Comparison of ENCODE assay signal across 21 cellular contexts in the genomic region with DNA sequence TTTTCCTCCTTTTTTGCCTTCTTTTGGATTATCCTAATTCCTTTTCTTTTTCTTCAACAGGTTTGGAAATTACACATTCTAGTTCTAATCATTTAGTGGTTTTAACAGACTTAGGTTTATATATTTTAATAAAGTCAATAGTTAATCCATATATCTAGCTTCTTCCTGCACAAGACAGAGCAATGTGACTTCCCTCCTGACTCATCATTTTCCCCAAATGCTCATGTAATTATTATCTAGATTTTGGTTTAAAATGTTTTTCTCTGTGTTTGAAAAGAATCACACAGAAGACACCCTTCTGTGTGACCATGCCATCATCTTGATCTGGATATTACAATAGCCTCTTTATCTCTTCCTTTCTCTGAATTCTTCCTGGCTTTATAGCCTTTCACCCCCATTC. TPM values are rescaled to one million over a fixed set of nuclear protein-coding genes. Genes with fewer than 3 reads are reported as not detected.
DNase-seq lines count a peak whose midpoint lies in the region; ATAC-seq, FAIRE-seq and TF ChIP-seq lines count a peak whose summit lies in the region.
"Had no signal": no experiment of that assay in that cellular context is flagged by ENCODE, and none has a peak within 500 bp of the region (broad histone marks: within the 10 kb centered on the region; RNA-seq: fewer than 3 reads in every experiment).

No MANE protein-coding gene starts in this region.

- H3K4me3 Mint-ChIP-seq in CD14-positive monocyte = peak overlapping the region in 1 of 2 donors; percentile 72
- no peak overlapping the region for H3K4me3 Mint-ChIP-seq in neural progenitor cell
- H3K4me3 Mint-ChIP-seq: CD4-positive, alpha-beta T cell; H9 had no signal

- TF ChIP-seq CTCF in CD14-positive monocyte (IDR thresholded peaks at IDR 0.05) = no peak
- no peak for TF ChIP-seq CTCF in IMR-90 (conservative IDR thresholded peaks at IDR 0.05; ENCODE audit: low read depth, low read length)
- no peak for TF ChIP-seq CTCF in GM12878 (IDR thresholded peaks at IDR 0.05 in 2 of 3, conservative IDR thresholded peaks at IDR 0.05 in 1 of 3; ENCODE audit: control insufficient read depth in 2 of 3, extremely low read depth in 1 of 3, insufficient read depth in 1 of 3, low read depth in 3 of 3, low read length in 3 of 3)
- TF ChIP-seq CTCF in neural progenitor cell (IDR thresholded peaks at IDR 0.05) = no peak

- no peak overlapping the region for H3K27ac ChIP-seq in IMR-90 (ENCODE audit: insufficient read depth, low read length)
- no peak overlapping the region for H3K27ac ChIP-seq in GM12878 (ENCODE audit: control insufficient read depth, insufficient read depth)
- no peak overlapping the region for H3K27ac ChIP-seq in neural progenitor cell
- H3K27ac ChIP-seq: HL-60, PC-9 had no signal

- BruUV-seq in IMR-90 (replicated peaks; lab: Mats Ljungman, UMichigan) = no TSS peak
- BruUV-seq in GM12878 (replicated peaks; lab: Mats Ljungman, UMichigan) = no TSS peak

- H3K9me1 ChIP-seq in IMR-90 (ENCODE audit: insufficient read depth, low read length) = no peaks in the 10 kb centered on the region; the same call in 1 of the 2 replicates

- dilution Hi-C loops in IMR-90 (cut with HindIII; ENCODE audit: low sequenced_read_pairs, unreplicated experiment) = no loop called here

- H3K23ac ChIP-seq in IMR-90 (ENCODE audit: low read depth, low read length) = no peak overlapping the region

- no peak overlapping the region for H2AK9ac ChIP-seq in IMR-90 (replicated peaks; ENCODE audit: low read depth, low read length, poor library complexity)

- H3K36me3 ChIP-seq in IMR-90 (ENCODE audit: control insufficient read depth, insufficient read depth, low read length) (no peaks in the 10 kb centered on the region), GM12878 (ENCODE audit: control insufficient read depth in 2 of 2, insufficient read depth in 2 of 2, low read length in 1 of 2) (no peaks in the 10 kb centered on the region), neural progenitor cell (no peaks in the 10 kb centered on the region)

- no peak overlapping the region for H4K91ac ChIP-seq in IMR-90 (ENCODE audit: insufficient read depth, low read depth, low read length)

- H2AFZ ChIP-seq in IMR-90 (replicated peaks; ENCODE audit: low read length, poor library complexity) (no peak overlapping the region), GM12878 (ENCODE audit: control insufficient read depth, low read depth, low read length) (peak overlapping the region; percentile 32; the same call in 1 of the 2 replicates), neural progenitor cell (replicated peaks) (peak overlapping the region; percentile 3)
- H2AFZ ChIP-seq: PC-9 had no signal

- H3K79me1 ChIP-seq in IMR-90 (ENCODE audit: low read depth in 1 of 2, low read length in 2 of 2) = no peaks in the 10 kb centered on the region

- FAIRE-seq in GM12878 (lab: Jason Lieb, UNC) = no peak

- H3K4me2 ChIP-seq in IMR-90 (ENCODE audit: low read depth, low read length) = no peak overlapping the region
- no peak overlapping the region for H3K4me2 ChIP-seq in GM12878 (ENCODE audit: control insufficient read depth, insufficient read depth)
- H3K4me2 ChIP-seq in neural progenitor cell = no peak overlapping the region
- H3K4me2 ChIP-seq: PC-9 had no signal

- no peak overlapping the region for H2BK20ac ChIP-seq in IMR-90 (ENCODE audit: low read depth, low read length)

- TF ChIP-seq EP300 in GM12878 (IDR thresholded peaks at IDR 0.05; ENCODE audit: borderline replicate concordance in 1 of 2, control insufficient read depth in 1 of 2, low read depth in 2 of 2, low read length in 2 of 2) = no peak

- no peaks in the 10 kb centered on the region for H3F3A ChIP-seq in neural progenitor cell (ENCODE audit: low read depth)

- H3K9ac ChIP-seq in IMR-90 (ENCODE audit: low read depth, low read length) = no peak overlapping the region
- H3K9ac ChIP-seq in GM12878 (ENCODE audit: control insufficient read depth, insufficient read depth, low read length) = no peak overlapping the region
- H3K9ac ChIP-seq in neural progenitor cell = no peak overlapping the region

- no peak overlapping the region for H3K18ac ChIP-seq in IMR-90 (ENCODE audit: low read depth, low read length)

- no peak overlapping the region for H2BK5ac ChIP-seq in IMR-90 (ENCODE audit: low read depth, low read length, poor library complexity, severe bottlenecking)

- H4K8ac ChIP-seq in IMR-90 (ENCODE audit: low read depth in 2 of 2, low read length in 2 of 2) = no peak overlapping the region

- no peaks in the 10 kb centered on the region for H3K27me3 Mint-ChIP-seq in CD14-positive monocyte (ENCODE audit: low read depth in 3 of 3)
- peaks cover 4% of the 10 kb centered on the region for H3K27me3 Mint-ChIP-seq in neural progenitor cell (ENCODE audit: insufficient read depth, low read depth)
- H3K27me3 Mint-ChIP-seq: CD4-positive, alpha-beta T cell had no signal

- POLR2A ChIA-PET in IMR-90 (lab: Charles Lee; ENCODE audit: unreplicated experiment) = no interaction called here
- POLR2A ChIA-PET in GM12878 (lab: Charles Lee) = interaction anchor here (0.7 to 1.3 kb wide), 2 partner anchors 28 to 29 kb away, joined by 3 to 4 read pairs; a partner anchor contains a TSS

- in situ Hi-C loops in IMR-90 (cut with MboI; ENCODE audit: low sequenced_read_pairs) (no loop called here), GM12878 (cut with MboI) (no loop called here)

- RAD21 ChIA-PET in GM12878 (lab: Charles Lee; ENCODE audit: unreplicated experiment) = interaction anchor here (1.5 kb wide), 1 partner anchor 60 kb away, joined by 4 read pairs; no protein-coding TSS in a partner anchor

- no peak overlapping the region for H3K14ac ChIP-seq in IMR-90 (replicated peaks; ENCODE audit: low read depth, low read length)

- no peaks in the 10 kb centered on the region for H3K36me3 Mint-ChIP-seq in CD14-positive monocyte
- no peaks in the 10 kb centered on the region for H3K36me3 Mint-ChIP-seq in neural progenitor cell

- peaks cover 0 to 2% (median 0%) of the 10 kb centered on the region in 7 donors for H3K9me3 Mint-ChIP-seq in CD14-positive monocyte
- no peaks in the 10 kb centered on the region for H3K9me3 Mint-ChIP-seq in neural progenitor cell
- H3K9me3 Mint-ChIP-seq: CD4-positive, alpha-beta T cell; H9 had no signal

- H3K4me1 ChIP-seq in IMR-90 (ENCODE audit: control insufficient read depth, insufficient read depth, low read length) = no peaks in the 10 kb centered on the region
- peaks cover 32% of the 10 kb centered on the region; the same call in 1 of the 2 replicates for H3K4me1 ChIP-seq in GM12878 (ENCODE audit: control insufficient read depth, insufficient read depth, low read length)
- no peaks in the 10 kb centered on the region for H3K4me1 ChIP-seq in neural progenitor cell

- H3K4me3 ChIP-seq in IMR-90 (ENCODE audit: insufficient read depth, low read depth, low read length) (no peak overlapping the region), GM12878 (no peak overlapping the region), neural progenitor cell (no peak overlapping the region)
- H3K4me3 ChIP-seq: PC-9 had no signal

- H3K4me1 Mint-ChIP-seq in CD14-positive monocyte = peaks cover 57% of the 10 kb centered on the region
- H3K4me1 Mint-ChIP-seq in neural progenitor cell = no peaks in the 10 kb centered on the region
- H3K4me1 Mint-ChIP-seq: H9 had no signal

- H4K20me1 ChIP-seq in IMR-90 (ENCODE audit: insufficient read depth, low read length) (no peaks in the 10 kb centered on the region), GM12878 (ENCODE audit: control insufficient read depth, insufficient read depth) (no peaks in the 10 kb centered on the region), neural progenitor cell (ENCODE audit: low read depth) (no peaks in the 10 kb centered on the region)

- H4K5ac ChIP-seq in IMR-90 (ENCODE audit: low read depth, low read length) = no peak overlapping the region

- H3K9me3 ChIP-seq in IMR-90 (ENCODE audit: control insufficient read depth, insufficient read depth, low read length) (no peaks in the 10 kb centered on the region), GM12878 (replicated peaks; ENCODE audit: control insufficient read depth, insufficient read depth, low read length) (no peaks in the 10 kb centered on the region; the same call in 1 of the 3 replicates), neural progenitor cell (ENCODE audit: low read depth) (no peaks in the 10 kb centered on the region)

- H3K27me3 ChIP-seq in IMR-90 (ENCODE audit: control insufficient read depth, insufficient read depth, low read length) (no peaks in the 10 kb centered on the region), GM12878 (replicated peaks in 1 of 2; ENCODE audit: control insufficient read depth in 2 of 2, insufficient read depth in 2 of 2, low read length in 1 of 2) (no peaks in the 10 kb centered on the region), neural progenitor cell (no peaks in the 10 kb centered on the region)

- no peak overlapping the region for H2AK5ac ChIP-seq in IMR-90 (ENCODE audit: low read depth, low read length)

- no peak for ATAC-seq in IMR-90 (ENCODE audit: low read depth)
- ATAC-seq in GM12878 = no peak
- ATAC-seq in HG03108 (IDR thresholded peaks at IDR 0.05; ENCODE audit: unreplicated experiment) = no peak
- ATAC-seq in HG03571 (IDR thresholded peaks at IDR 0.05; ENCODE audit: unreplicated experiment) = no peak

- H3K27ac Mint-ChIP-seq in CD14-positive monocyte (peak overlapping the region; percentile 13 to 89 (median 61)), neural progenitor cell (no peak overlapping the region)
- H3K27ac Mint-ChIP-seq: CD4-positive, alpha-beta T cell; H9 had no signal

- H3K79me2 ChIP-seq in GM12878 (ENCODE audit: control insufficient read depth, insufficient read depth, low read length) = no peaks in the 10 kb centered on the region
- no peaks in the 10 kb centered on the region for H3K79me2 ChIP-seq in neural progenitor cell (ENCODE audit: low read depth)

- H2BK15ac ChIP-seq in IMR-90 (ENCODE audit: low read depth, low read length) = no peak overlapping the region

- TF ChIP-seq POLR2A in IMR-90 (IDR thresholded peaks at IDR 0.05; ENCODE audit: low read depth, low read length) = no peak
- TF ChIP-seq POLR2A in GM12878 (IDR thresholded peaks at IDR 0.05; ENCODE audit: low read depth, low read length) = no peak

- DNase-seq in CD14-positive monocyte (ENCODE audit: low spot score) (no peak), IMR-90 (no peak), GM12878 (ENCODE audit: low read depth, low spot score) (no peak), neural progenitor cell (ENCODE audit: low spot score) (no peak), A172 (ENCODE audit: low spot score) (no peak)
- DNase-seq: ACHN; AML-193; Calu3; CD4-positive, alpha-beta T cell; DMS53; H9; KBM-7; NCI-H1417 treated with DMSO at 0.1 percent for 48 hours; NCI-H1930; NCI-H446; NCI-H69; NK-92 treated with Interleukin-12 subunit alpha and Interleukin-12 subunit beta, amount 100 ng/mL, for 24 hours; PC-9 had no signal

- no peak for TF ChIP-seq RAD21 in IMR-90 (IDR thresholded peaks at IDR 0.05; ENCODE audit: low read length)
- TF ChIP-seq RAD21 in GM12878 (IDR thresholded peaks at IDR 0.05; ENCODE audit: insufficient read depth, low read depth, low read length) = no peak

- intact Hi-C loops in CD14-positive monocyte (cut with micrococcal nuclease) = no loop called here
- intact Hi-C loops in IMR-90 (cut with micrococcal nuclease) = no loop called here
- intact Hi-C loops in GM12878 (cut with micrococcal nuclease; ENCODE audit: unreplicated experiment) = no loop called here

- no peak overlapping the region for H3K4ac ChIP-seq in IMR-90 (ENCODE audit: low read depth, low read length)

- CTCF ChIA-PET in IMR-90 (lab: Yijun Ruan, JAX) = no interaction called here
- CTCF ChIA-PET in GM12878 (lab: Yijun Ruan, JAX) = interaction anchor here (1.0 to 1.1 kb wide), 3 partner anchors 10 to 29 kb away, joined by 3 to 4 read pairs (median 3); a partner anchor contains a TSS

- SMC1A ChIA-PET in GM12878 (lab: Charles Lee; ENCODE audit: uncharacterized antibody, unreplicated experiment) = interaction anchor here (0.7 to 2.9 kb wide), 4 partner anchors 29 to 253 kb away, joined by 5 to 16 read pairs (median 6); a partner anchor contains a TSS

- no peak overlapping the region for H2BK120ac ChIP-seq in IMR-90 (ENCODE audit: low read depth, low read length)

- H3K56ac ChIP-seq in IMR-90 (ENCODE audit: extremely low read depth, insufficient read depth, low read length) = no peak overlapping the region

RNA-seq across cellular contexts. Expression of a gene that starts 28.6 kb away (rescaled TPM):
- polyA plus RNA-seq in CD14-positive monocyte = 100 to 1,000 TPM; 230 to 243 TPM
- total RNA-seq in IMR-90 (2012; rRNA removed) = 606 and 608 TPM in 2 replicates
- 216 and 246 TPM in 2 replicates for polyA plus RNA-seq in IMR-90 (2012; rRNA removed)
- 33.1 and 84.5 TPM in 2 replicates for polyA plus RNA-seq in IMR-90 (2012; cell fraction: cytosol; rRNA removed)
- 19.9 and 62.0 TPM in 2 replicates for polyA plus RNA-seq in IMR-90 (2012; cell fraction: nucleus; rRNA removed; ENCODE audit: low replicate concordance)
- total RNA-seq in GM12878 (2013; cell fraction: nucleolus; rRNA removed) = 113 and 121 TPM in 2 replicates
- total RNA-seq in GM12878 (2014; rRNA removed) = 133 and 152 TPM in 2 replicates
- 179 TPM in 2 replicates for total RNA-seq in GM12878 (2014; rRNA removed; fragmentation: Illumina TruSeq; extraction: Trizol)
- total RNA-seq in GM12878 (2021) = 190 and 193 TPM in 2 replicates
- polyA plus RNA-seq in GM12878 (2011; ENCODE audit: low read depth) = 324 TPM
- 191 and 203 TPM in 2 replicates for polyA plus RNA-seq in GM12878 (2011; rRNA removed)
- polyA plus RNA-seq in GM12878 (2011; cell fraction: cytosol; rRNA removed) = 111 and 126 TPM in 2 replicates
- 29.3 and 50.0 TPM in 2 replicates for polyA plus RNA-seq in GM12878 (2011; cell fraction: nucleus; rRNA removed)
- polyA plus RNA-seq in GM12878 (2012) = 292 and 304 TPM in 2 replicates
- 190 and 214 TPM in 2 replicates for polyA plus RNA-seq in GM12878 (2014; fragmentation: Illumina TruSeq; extraction: Trizol)
- 100 to 1,000 TPM; 278 to 345 TPM for polyA plus RNA-seq in GM12878 (2014; fragmentation: Nextera tagmentation; extraction: Ambion mirVana)
- 124 and 153 TPM in 2 replicates for polyA plus RNA-seq in GM12878 (2014; rRNA removed)
- 100 to 1,000 TPM; 279 to 324 TPM for polyA plus RNA-seq in GM12878 (2016; fragmentation: Nextera tagmentation; extraction: Ambion mirVana)
- 242 and 293 TPM in 2 replicates for polyA minus RNA-seq in GM12878 (2011; rRNA and poly(A)+ RNA removed)
- polyA minus RNA-seq in GM12878 (2011; cell fraction: cytosol; rRNA and poly(A)+ RNA removed) = 60.9 and 63.5 TPM in 2 replicates
- polyA minus RNA-seq in GM12878 (2011; cell fraction: nucleus; rRNA and poly(A)+ RNA removed) = 61.4 and 83.0 TPM in 2 replicates
- total RNA-seq in neural progenitor cell (ENCODE audit: low replicate concordance) = 114 and 142 TPM in 2 replicates
- total RNA-seq in A172 (2014; rRNA removed; shearing (Covaris generic)) = 245 and 285 TPM in 2 replicates
